Comparison of ENCODE assay signal across 2 cellular contexts in the genomic region with DNA sequence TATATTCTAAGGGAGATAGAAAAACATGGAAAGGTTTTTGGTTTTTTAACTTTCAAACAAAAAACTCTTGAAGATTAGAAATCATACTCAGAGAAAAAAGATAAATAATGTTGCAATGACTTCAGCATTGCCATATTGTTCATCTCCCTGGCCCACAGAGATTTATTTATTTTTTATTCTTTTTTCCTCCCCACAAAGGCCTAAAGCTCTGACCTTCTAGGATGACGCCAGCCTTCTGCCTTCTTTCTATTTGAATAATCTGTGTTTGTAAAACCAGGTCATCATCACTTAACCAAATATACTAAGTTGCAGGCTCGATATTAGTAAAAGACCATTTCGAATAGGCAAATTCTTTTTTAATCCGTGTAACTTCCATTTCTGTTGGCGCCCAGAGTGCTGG.
TF ChIP-seq lines count a peak whose summit lies in the region.

No MANE protein-coding gene starts in this region.

TF ChIP-seq in liver, 16 proteins besides CTCF, POLR2A, EP300 and RAD21:
- TF ChIP-seq, protein P1, sequence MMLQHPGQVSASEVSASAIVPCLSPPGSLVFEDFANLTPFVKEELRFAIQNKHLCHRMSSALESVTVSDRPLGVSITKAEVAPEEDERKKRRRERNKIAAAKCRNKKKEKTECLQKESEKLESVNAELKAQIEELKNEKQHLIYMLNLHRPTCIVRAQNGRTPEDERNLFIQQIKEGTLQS (IDR thresholded peaks at IDR 0.05) = no peak
- no peak for TF ChIP-seq JUND (IDR thresholded peaks at IDR 0.05)
- TF ChIP-seq YY1 (IDR thresholded peaks at IDR 0.05) = peak; percentile 68
- TF ChIP-seq, protein P2, sequence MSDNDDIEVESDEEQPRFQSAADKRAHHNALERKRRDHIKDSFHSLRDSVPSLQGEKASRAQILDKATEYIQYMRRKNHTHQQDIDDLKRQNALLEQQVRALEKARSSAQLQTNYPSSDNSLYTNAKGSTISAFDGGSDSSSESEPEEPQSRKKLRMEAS (IDR thresholded peaks at IDR 0.05) = peak; percentile 18
- TF ChIP-seq, protein P3, sequence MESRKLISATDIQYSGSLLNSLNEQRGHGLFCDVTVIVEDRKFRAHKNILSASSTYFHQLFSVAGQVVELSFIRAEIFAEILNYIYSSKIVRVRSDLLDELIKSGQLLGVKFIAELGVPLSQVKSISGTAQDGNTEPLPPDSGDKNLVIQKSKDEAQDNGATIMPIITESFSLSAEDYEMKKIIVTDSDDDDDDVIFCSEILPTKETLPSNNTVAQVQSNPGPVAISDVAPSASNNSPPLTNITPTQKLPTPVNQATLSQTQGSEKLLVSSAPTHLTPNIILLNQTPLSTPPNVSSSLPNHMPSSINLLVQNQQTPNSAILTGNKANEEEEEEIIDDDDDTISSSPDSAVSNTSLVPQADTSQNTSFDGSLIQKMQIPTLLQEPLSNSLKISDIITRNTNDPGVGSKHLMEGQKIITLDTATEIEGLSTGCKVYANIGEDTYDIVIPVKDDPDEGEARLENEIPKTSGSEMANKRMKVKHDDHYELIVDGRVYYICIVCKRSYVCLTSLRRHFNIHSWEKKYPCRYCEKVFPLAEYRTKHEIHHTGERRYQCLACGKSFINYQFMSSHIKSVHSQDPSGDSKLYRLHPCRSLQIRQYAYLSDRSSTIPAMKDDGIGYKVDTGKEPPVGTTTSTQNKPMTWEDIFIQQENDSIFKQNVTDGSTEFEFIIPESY (IDR thresholded peaks at IDR 0.05) = peak; percentile 26
- no peak for TF ChIP-seq GABPA (IDR thresholded peaks at IDR 0.05 in 1 of 2, conservative IDR thresholded peaks at IDR 0.05 in 1 of 2)
- peak in 1 of 2 donors; percentile 60 for TF ChIP-seq RXRA (IDR thresholded peaks at IDR 0.05)
- peak; percentile 34 for TF ChIP-seq SP1 (IDR thresholded peaks at IDR 0.05)
- TF ChIP-seq HNF4A (conservative IDR thresholded peaks at IDR 0.05) = peak in 1 of 2 donors; percentile 43
- TF ChIP-seq EGR1 (IDR thresholded peaks at IDR 0.05; ENCODE audit: low read depth in 2 of 2) = peak in 1 of 2 donors; percentile 18
- TF ChIP-seq TAF1 (conservative IDR thresholded peaks at IDR 0.05) = no peak

TF ChIP-seq in HepG2, 621 proteins besides CTCF, POLR2A, EP300 and RAD21:
- TF ChIP-seq ZNF350 (CRISPR knock-in tag; IDR thresholded peaks at IDR 0.05; ENCODE audit: borderline replicate concordance, low read depth) (no peak), ZNF747 (CRISPR knock-in tag; IDR thresholded peaks at IDR 0.05; ENCODE audit: borderline replicate concordance) (no peak), NR2F2 (IDR thresholded peaks at IDR 0.05; ENCODE audit: borderline replicate concordance, low read depth) (no peak), KLF12 (CRISPR knock-in tag; IDR thresholded peaks at IDR 0.05; ENCODE audit: borderline replicate concordance) (no peak), ZNF879 (CRISPR knock-in tag; IDR thresholded peaks at IDR 0.05) (no peak), SMAD9 (CRISPR knock-in tag; IDR thresholded peaks at IDR 0.05) (no peak), HES4 (CRISPR knock-in tag; IDR thresholded peaks at IDR 0.05; ENCODE audit: borderline replicate concordance) (no peak), WIZ (CRISPR knock-in tag; IDR thresholded peaks at IDR 0.05) (no peak), ZFP62 (CRISPR knock-in tag; IDR thresholded peaks at IDR 0.05) (no peak), ZMYM2 (CRISPR knock-in tag; IDR thresholded peaks at IDR 0.05) (no peak), SIN3B (IDR thresholded peaks at IDR 0.05; ENCODE audit: low read length) (no peak), IKZF4 (CRISPR knock-in tag; IDR thresholded peaks at IDR 0.05; ENCODE audit: borderline replicate concordance, low read depth, not compliant biosample characterization) (no peak), ZIK1 (CRISPR knock-in tag; IDR thresholded peaks at IDR 0.05; ENCODE audit: borderline replicate concordance, low read depth) (no peak)
- TF ChIP-seq, protein P4, sequence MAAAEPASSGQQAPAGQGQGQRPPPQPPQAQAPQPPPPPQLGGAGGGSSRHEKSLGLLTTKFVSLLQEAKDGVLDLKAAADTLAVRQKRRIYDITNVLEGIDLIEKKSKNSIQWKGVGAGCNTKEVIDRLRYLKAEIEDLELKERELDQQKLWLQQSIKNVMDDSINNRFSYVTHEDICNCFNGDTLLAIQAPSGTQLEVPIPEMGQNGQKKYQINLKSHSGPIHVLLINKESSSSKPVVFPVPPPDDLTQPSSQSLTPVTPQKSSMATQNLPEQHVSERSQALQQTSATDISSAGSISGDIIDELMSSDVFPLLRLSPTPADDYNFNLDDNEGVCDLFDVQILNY (CRISPR knock-in tag; conservative IDR thresholded peaks at IDR 0.05) = no peak
- TF ChIP-seq, protein P5, sequence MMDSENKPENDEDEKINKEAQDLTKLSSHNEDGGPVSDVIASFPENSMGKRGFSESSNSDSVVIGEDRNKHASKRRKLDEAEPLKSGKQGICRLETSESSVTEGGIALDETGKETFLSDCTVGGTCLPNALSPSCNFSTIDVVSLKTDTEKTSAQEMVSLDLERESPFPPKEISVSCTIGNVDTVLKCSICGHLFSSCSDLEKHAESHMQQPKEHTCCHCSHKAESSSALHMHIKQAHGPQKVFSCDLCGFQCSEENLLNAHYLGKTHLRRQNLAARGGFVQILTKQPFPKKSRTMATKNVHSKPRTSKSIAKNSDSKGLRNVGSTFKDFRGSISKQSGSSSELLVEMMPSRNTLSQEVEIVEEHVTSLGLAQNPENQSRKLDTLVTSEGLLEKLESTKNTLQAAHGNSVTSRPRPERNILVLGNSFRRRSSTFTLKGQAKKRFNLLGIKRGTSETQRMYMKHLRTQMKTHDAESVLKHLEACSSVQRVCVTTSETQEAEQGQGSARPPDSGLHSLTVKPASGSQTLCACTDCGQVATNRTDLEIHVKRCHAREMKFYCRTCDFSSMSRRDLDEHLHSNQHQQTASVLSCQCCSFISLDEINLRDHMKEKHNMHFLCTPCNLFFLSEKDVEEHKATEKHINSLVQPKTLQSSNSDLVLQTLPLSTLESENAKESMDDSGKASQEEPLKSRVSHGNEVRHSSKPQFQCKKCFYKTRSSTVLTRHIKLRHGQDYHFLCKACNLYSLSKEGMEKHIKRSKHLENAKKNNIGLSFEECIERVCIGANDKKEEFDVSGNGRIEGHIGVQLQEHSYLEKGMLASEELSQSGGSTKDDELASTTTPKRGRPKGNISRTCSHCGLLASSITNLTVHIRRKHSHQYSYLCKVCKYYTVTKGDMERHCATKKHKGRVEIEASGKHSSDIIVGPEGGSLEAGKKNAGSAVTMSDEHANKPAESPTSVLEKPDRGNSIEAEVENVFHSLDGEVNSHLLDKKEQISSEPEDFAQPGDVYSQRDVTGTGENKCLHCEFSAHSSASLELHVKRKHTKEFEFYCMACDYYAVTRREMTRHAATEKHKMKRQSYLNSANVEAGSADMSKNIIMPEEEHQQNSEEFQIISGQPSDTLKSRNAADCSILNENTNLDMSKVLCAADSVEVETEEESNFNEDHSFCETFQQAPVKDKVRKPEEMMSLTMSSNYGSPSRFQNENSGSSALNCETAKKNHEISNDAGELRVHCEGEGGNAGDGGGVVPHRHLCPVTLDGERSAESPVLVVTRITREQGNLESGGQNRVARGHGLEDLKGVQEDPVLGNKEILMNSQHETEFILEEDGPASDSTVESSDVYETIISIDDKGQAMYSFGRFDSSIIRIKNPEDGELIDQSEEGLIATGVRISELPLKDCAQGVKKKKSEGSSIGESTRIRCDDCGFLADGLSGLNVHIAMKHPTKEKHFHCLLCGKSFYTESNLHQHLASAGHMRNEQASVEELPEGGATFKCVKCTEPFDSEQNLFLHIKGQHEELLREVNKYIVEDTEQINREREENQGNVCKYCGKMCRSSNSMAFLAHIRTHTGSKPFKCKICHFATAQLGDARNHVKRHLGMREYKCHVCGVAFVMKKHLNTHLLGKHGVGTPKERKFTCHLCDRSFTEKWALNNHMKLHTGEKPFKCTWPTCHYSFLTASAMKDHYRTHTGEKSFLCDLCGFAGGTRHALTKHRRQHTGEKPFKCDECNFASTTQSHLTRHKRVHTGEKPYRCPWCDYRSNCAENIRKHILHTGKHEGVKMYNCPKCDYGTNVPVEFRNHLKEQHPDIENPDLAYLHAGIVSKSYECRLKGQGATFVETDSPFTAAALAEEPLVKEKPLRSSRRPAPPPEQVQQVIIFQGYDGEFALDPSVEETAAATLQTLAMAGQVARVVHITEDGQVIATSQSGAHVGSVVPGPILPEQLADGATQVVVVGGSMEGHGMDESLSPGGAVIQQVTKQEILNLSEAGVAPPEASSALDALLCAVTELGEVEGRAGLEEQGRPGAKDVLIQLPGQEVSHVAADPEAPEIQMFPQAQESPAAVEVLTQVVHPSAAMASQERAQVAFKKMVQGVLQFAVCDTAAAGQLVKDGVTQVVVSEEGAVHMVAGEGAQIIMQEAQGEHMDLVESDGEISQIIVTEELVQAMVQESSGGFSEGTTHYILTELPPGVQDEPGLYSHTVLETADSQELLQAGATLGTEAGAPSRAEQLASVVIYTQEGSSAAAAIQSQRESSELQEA (CRISPR knock-in tag; IDR thresholded peaks at IDR 0.05; ENCODE audit: not compliant biosample characterization) = no peak
